ENCODE assay signal across 16 cellular contexts in genomic region chr6:145087034-145087433, GRCh38.
DNase-seq lines count a peak whose midpoint lies in the region; ATAC-seq and TF ChIP-seq lines count a peak whose summit lies in the region.
"Had no signal": no experiment of that assay in that cellular context is flagged by ENCODE, and none has a peak within 500 bp of the region (broad histone marks: within the 10 kb centered on the region; RNA-seq: fewer than 3 reads in every experiment).

No MANE protein-coding gene starts in this region.

- H3K27ac Mint-ChIP-seq in activated T-helper 17 cell treated with anti-CD3 and anti-CD28 coated beads, Interleukin-2, amount 50 U/mL, for 72 hours = no peak overlapping the region
- H3K27ac Mint-ChIP-seq in WTC11 = no peak overlapping the region
- H3K27ac Mint-ChIP-seq: CD8-positive, alpha-beta T cell; natural killer cell treated with Interleukin-12 subunit alpha and Interleukin-12 subunit beta and Interleukin-15 and Interleukin-18, amount 100 ng/mL, for 72 hours had no signal

- H3K9me3 Mint-ChIP-seq in activated T-helper 17 cell treated with anti-CD3 and anti-CD28 coated beads, Interleukin-2, amount 50 U/mL, for 72 hours = no peaks in the 10 kb centered on the region
- H3K9me3 Mint-ChIP-seq in WTC11 = peaks cover 8% of the 10 kb centered on the region
- H3K9me3 Mint-ChIP-seq: CD8-positive, alpha-beta T cell; natural killer cell treated with Interleukin-12 subunit alpha and Interleukin-12 subunit beta and Interleukin-15 and Interleukin-18, amount 100 ng/mL, for 72 hours had no signal

- H3K27me3 Mint-ChIP-seq in activated T-helper 17 cell treated with anti-CD3 and anti-CD28 coated beads, Interleukin-2, amount 50 U/mL, for 72 hours = no peaks in the 10 kb centered on the region
- no peaks in the 10 kb centered on the region for H3K27me3 Mint-ChIP-seq in WTC11 (ENCODE audit: low read depth)

- POLR2A ChIA-PET in WTC11 (lab: Charles Lee) = no interaction called here

- H3K4me3 Mint-ChIP-seq in activated T-helper 17 cell treated with anti-CD3 and anti-CD28 coated beads, Interleukin-2, amount 50 U/mL, for 72 hours = no peak overlapping the region
- H3K4me3 Mint-ChIP-seq in WTC11 = no peak overlapping the region
- H3K4me3 Mint-ChIP-seq: CD8-positive, alpha-beta T cell; natural killer cell treated with Interleukin-12 subunit alpha and Interleukin-12 subunit beta and Interleukin-15 and Interleukin-18, amount 100 ng/mL, for 72 hours had no signal

- H3K36me3 Mint-ChIP-seq in activated T-helper 17 cell treated with anti-CD3 and anti-CD28 coated beads, Interleukin-2, amount 50 U/mL, for 72 hours (ENCODE audit: low read depth) = no peaks in the 10 kb centered on the region
- no peaks in the 10 kb centered on the region for H3K36me3 Mint-ChIP-seq in WTC11
- H3K36me3 Mint-ChIP-seq: CD8-positive, alpha-beta T cell; natural killer cell treated with Interleukin-12 subunit alpha and Interleukin-12 subunit beta and Interleukin-15 and Interleukin-18, amount 100 ng/mL, for 72 hours had no signal

- TF ChIP-seq CTCF in WTC11 (IDR thresholded peaks at IDR 0.05) = no peak

- ATAC-seq in GM19351 (IDR thresholded peaks at IDR 0.05; ENCODE audit: unreplicated experiment) (peak; percentile 86), HG02885 (IDR thresholded peaks at IDR 0.05; ENCODE audit: poor library complexity, unreplicated experiment) (peak; percentile 66), WTC11 (no peak)
- peak; percentile 58 for ATAC-seq in activated T-helper 17 cell treated with anti-CD3 and anti-CD28 coated beads, Interleukin-2, amount 50 U/mL, for 72 hours (replicated peaks)
- ATAC-seq: CD8-positive, alpha-beta T cell had no signal

- no peaks in the 10 kb centered on the region for H3K4me1 Mint-ChIP-seq in activated T-helper 17 cell treated with anti-CD3 and anti-CD28 coated beads, Interleukin-2, amount 50 U/mL, for 72 hours
- peaks cover 11% of the 10 kb centered on the region for H3K4me1 Mint-ChIP-seq in WTC11

- DNase-seq in non-pigmented ciliary epithelial cell (ENCODE audit: low read depth) (peak; percentile 55), NCI-H510A (lab: John Stamatoyannopoulos, UW) (no peak), globus pallidus (ENCODE audit: low spot score) (no peak), WTC11 (ENCODE audit: low spot score) (no peak), SW480 (ENCODE audit: low spot score) (no peak)
- DNase-seq: activated CD8-positive, alpha-beta memory T cell treated with anti-CD3 and anti-CD28 coated beads, Interleukin-2, amount 50 U/mL, for 48 hours; CD8-positive, alpha-beta T cell; effector CD4-positive, alpha-beta T cell; left cardiac atrium; NCI-H774; SIG-M5; thyroid gland had no signal

- CTCF ChIA-PET in WTC11 (lab: Charles Lee) = no interaction called here

TF ChIP-seq in WTC11, 78 proteins besides CTCF, POLR2A, EP300 and RAD21:
- TF ChIP-seq HMGA2 (CRISPR knock-in tag; IDR thresholded peaks at IDR 0.05) = no peak
- no peak for TF ChIP-seq SMAD4 (CRISPR knock-in tag; IDR thresholded peaks at IDR 0.05)
- no peak for TF ChIP-seq MAX (CRISPR knock-in tag; IDR thresholded peaks at IDR 0.05)
- TF ChIP-seq ZNF121 (CRISPR knock-in tag; IDR thresholded peaks at IDR 0.05) = no peak
- no peak for TF ChIP-seq PREB (CRISPR knock-in tag; IDR thresholded peaks at IDR 0.05; ENCODE audit: borderline replicate concordance)
- no peak for TF ChIP-seq STAT6 (CRISPR knock-in tag; conservative IDR thresholded peaks at IDR 0.05; ENCODE audit: low read depth)
- TF ChIP-seq CREM (CRISPR knock-in tag; IDR thresholded peaks at IDR 0.05) = no peak
- no peak for TF ChIP-seq E2F1 (CRISPR knock-in tag; IDR thresholded peaks at IDR 0.05)
- no peak for TF ChIP-seq TP53 (CRISPR knock-in tag; IDR thresholded peaks at IDR 0.05)
- no peak for TF ChIP-seq FOXK1 (CRISPR knock-in tag; IDR thresholded peaks at IDR 0.05)
